Comparison of ENCODE assay signal across 17 cellular contexts in the genomic region with DNA sequence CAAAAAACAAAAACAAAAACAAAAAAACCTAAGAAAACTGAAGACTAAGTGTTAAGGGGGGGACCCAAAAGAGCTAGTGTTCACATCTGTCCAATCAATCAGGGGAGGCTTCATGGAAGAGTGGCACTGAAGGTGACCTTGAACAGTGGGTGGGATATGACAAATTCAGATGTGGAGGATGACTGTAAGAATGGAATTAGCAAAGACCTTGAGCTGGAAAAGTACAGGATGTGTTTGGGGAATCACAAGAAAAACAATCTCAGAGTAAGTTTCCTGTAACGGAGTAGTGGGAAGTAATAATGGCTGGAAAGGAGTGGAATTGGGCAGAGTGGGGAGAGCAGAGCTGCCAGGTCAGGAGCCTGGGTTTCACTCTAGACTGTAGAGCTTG. TPM values are rescaled to one million over a fixed set of nuclear protein-coding genes. Genes with fewer than 3 reads are reported as not detected.
A peak's percentile ranks its signal among the peaks of the same experiment; 100 is the strongest.
DNase-seq lines count a peak whose midpoint lies in the region; ATAC-seq and TF ChIP-seq lines count a peak whose summit lies in the region.
"Had no signal": no experiment of that assay in that cellular context is flagged by ENCODE, and none has a peak within 500 bp of the region (broad histone marks: within the 10 kb centered on the region; RNA-seq: fewer than 3 reads in every experiment).

No MANE protein-coding gene starts in this region.

- H2AFZ ChIP-seq in ACC112 (ENCODE audit: low read length, unreplicated experiment) (no peak overlapping the region), osteoblast (ENCODE audit: low read length) (peak overlapping the region; percentile 49)

- peaks cover 64% of the 10 kb centered on the region for H3K4me1 Mint-ChIP-seq in dendritic cell treated with granulocyte-macrophage colony-stimulating factor and Interleukin-4, amounts not matched to agents 40 ng/mL and 50 ng/mL, for 4 days (ENCODE audit: low read depth)

- H3K27ac ChIP-seq in ACC112 (ENCODE audit: low read depth, low read length) (peak overlapping the region; percentile 100), osteoblast (ENCODE audit: low read depth, low read length) (peak overlapping the region; percentile 89)

- DNase-seq in LHCN-M2 (ENCODE audit: low read depth) (peak; percentile 63), osteoblast (ENCODE audit: insufficient read length, low spot score, missing footprints) (peak; percentile 65), HUDEP-2 (lab: John Stamatoyannopoulos, UW; ENCODE audit: unreplicated experiment in 76 of 76) (no peak), NCI-H2081 (lab: John Stamatoyannopoulos, UW) (no peak)
- DNase-seq: activated T-cell treated with anti-CD3 and anti-CD28 coated beads, Interleukin-2, amount 50 U/mL, for 4 hours; AML-193; DMS79; effector memory CD8-positive, alpha-beta T cell; glutamatergic neuron; NK-92 treated with Interleukin-12 subunit alpha and Interleukin-12 subunit beta, amount 100 ng/mL, for 24 hours; occipital lobe; SK-N-SH had no signal

- peaks cover 4% of the 10 kb centered on the region for H3K27me3 Mint-ChIP-seq in dendritic cell treated with granulocyte-macrophage colony-stimulating factor and Interleukin-4, amounts not matched to agents 40 ng/mL and 50 ng/mL, for 4 days
- H3K27me3 Mint-ChIP-seq: effector memory CD8-positive, alpha-beta T cell had no signal

- peaks cover 11% of the 10 kb centered on the region for H4K20me1 ChIP-seq in osteoblast (ENCODE audit: insufficient read depth, low read length)

- H3K27ac Mint-ChIP-seq in dendritic cell treated with granulocyte-macrophage colony-stimulating factor and Interleukin-4, amounts not matched to agents 40 ng/mL and 50 ng/mL, for 4 days = peak overlapping the region; percentile 38
- H3K27ac Mint-ChIP-seq: effector memory CD8-positive, alpha-beta T cell had no signal

- H3K27me3 ChIP-seq in ACC112 (ENCODE audit: insufficient read depth, low read length) = no peaks in the 10 kb centered on the region
- H3K27me3 ChIP-seq in osteoblast (ENCODE audit: insufficient read depth, low read length) = no peaks in the 10 kb centered on the region

- H3K36me3 Mint-ChIP-seq in dendritic cell treated with granulocyte-macrophage colony-stimulating factor and Interleukin-4, amounts not matched to agents 40 ng/mL and 50 ng/mL, for 4 days (ENCODE audit: low read depth) = peaks cover 21% of the 10 kb centered on the region

- peaks cover 13% of the 10 kb centered on the region; the same call in 1 of the 2 replicates for H3K36me3 ChIP-seq in ACC112 (ENCODE audit: insufficient read depth, low read length)
- peaks cover 6% of the 10 kb centered on the region for H3K36me3 ChIP-seq in osteoblast (ENCODE audit: insufficient read depth, low read length)

- intact Hi-C loops in dendritic cell treated with granulocyte-macrophage colony-stimulating factor and Interleukin-4, amounts not matched to agents 40 ng/mL and 50 ng/mL, for 4 days (cut with micrococcal nuclease) = no loop called here

- peaks cover 15% of the 10 kb centered on the region for H3K79me2 ChIP-seq in ACC112 (ENCODE audit: control insufficient read depth, insufficient read depth, low read length, unreplicated experiment)
- peaks cover 14% of the 10 kb centered on the region for H3K79me2 ChIP-seq in osteoblast (ENCODE audit: insufficient read depth, low read length)

- no peak overlapping the region for H3K4me3 ChIP-seq in ACC112 (ENCODE audit: low read depth, low read length)
- no peak overlapping the region for H3K4me3 ChIP-seq in osteoblast (ENCODE audit: insufficient read depth, low read length)

- no peak for TF ChIP-seq CTCF in osteoblast (IDR thresholded peaks at IDR 0.05; ENCODE audit: extremely low read depth, low read depth, low read length)

- H3K4me1 ChIP-seq in ACC112 (ENCODE audit: control insufficient read depth, insufficient read depth, low read length, unreplicated experiment) = peaks cover 46% of the 10 kb centered on the region
- peaks cover 38% of the 10 kb centered on the region for H3K4me1 ChIP-seq in osteoblast (ENCODE audit: insufficient read depth, low read length)

- no peak overlapping the region for H3K4me3 Mint-ChIP-seq in dendritic cell treated with granulocyte-macrophage colony-stimulating factor and Interleukin-4, amounts not matched to agents 40 ng/mL and 50 ng/mL, for 4 days
- H3K4me3 Mint-ChIP-seq: activated T-cell treated with anti-CD3 and anti-CD28 coated beads, Interleukin-2, amount 50 U/mL, for 4 hours; effector memory CD8-positive, alpha-beta T cell; WTC11 had no signal

- no peaks in the 10 kb centered on the region for H3K9me3 ChIP-seq in osteoblast (ENCODE audit: low read depth, low read length)
- H3K9me3 ChIP-seq: SK-N-SH had no signal

- no peak overlapping the region for H3K4me2 ChIP-seq in osteoblast (ENCODE audit: insufficient read depth, low read length)
- H3K4me2 ChIP-seq: SK-N-SH had no signal

- H3K9me3 Mint-ChIP-seq in dendritic cell treated with granulocyte-macrophage colony-stimulating factor and Interleukin-4, amounts not matched to agents 40 ng/mL and 50 ng/mL, for 4 days = no peaks in the 10 kb centered on the region
- H3K9me3 Mint-ChIP-seq: activated T-cell treated with anti-CD3 and anti-CD28 coated beads, Interleukin-2, amount 50 U/mL, for 4 hours; effector memory CD8-positive, alpha-beta T cell; WTC11 had no signal

- ATAC-seq in GM21367 (IDR thresholded peaks at IDR 0.05; ENCODE audit: unreplicated experiment) (no peak), HG02763 (IDR thresholded peaks at IDR 0.05; ENCODE audit: unreplicated experiment) (no peak)
- ATAC-seq: activated T-cell treated with anti-CD3 and anti-CD28 coated beads, Interleukin-2, amount 50 U/mL, for 4 hours; effector memory CD8-positive, alpha-beta T cell; WTC11 had no signal

RNA-seq across cellular contexts. Expression of gene IER3, which starts 2.9 kb away (rescaled TPM):
- total RNA-seq in LHCN-M2 (2014; rRNA removed) = 51.0 and 65.9 TPM in 2 replicates
- polyA plus RNA-seq in LHCN-M2 (2012) = 103 TPM
- total RNA-seq in osteoblast = 29.5 and 54.6 TPM in 2 replicates

RNA-seq across cellular contexts. Expression of gene FLOT1, which starts 4.8 kb away (rescaled TPM):
- total RNA-seq in LHCN-M2 (2014; rRNA removed) (207 and 208 TPM in 2 replicates), osteoblast (101 and 114 TPM in 2 replicates)
- 262 TPM for polyA plus RNA-seq in LHCN-M2 (2012)

RNA-seq across cellular contexts. Expression of gene TUBB, which starts 27.1 kb away (rescaled TPM):
- total RNA-seq in LHCN-M2 (2014; rRNA removed) (1,379 and 1,474 TPM in 2 replicates), osteoblast (509 and 605 TPM in 2 replicates)
- 2,090 TPM for polyA plus RNA-seq in LHCN-M2 (2012)

RNA-seq across cellular contexts. Expression of gene MDC1, which starts 30.2 kb away (rescaled TPM):
- 12.4 and 16.3 TPM in 2 replicates for total RNA-seq in LHCN-M2 (2014; rRNA removed)
- 20.5 TPM for polyA plus RNA-seq in LHCN-M2 (2012)
- 5.1 and 5.3 TPM in 2 replicates for total RNA-seq in osteoblast

RNA-seq across cellular contexts. Expression of gene NRM, which starts 56.5 kb away (rescaled TPM):
- 19.9 and 27.6 TPM in 2 replicates for total RNA-seq in LHCN-M2 (2014; rRNA removed)
- 44.8 TPM for polyA plus RNA-seq in LHCN-M2 (2012)
- total RNA-seq in osteoblast = 2.9 and 3.3 TPM in 2 replicates

Comparison
In these comparisons a context has a peak if more than half of its experiments do, and no peak if none do; other contexts are left out.
1. DNase-seq: peak in LHCN-M2 (single experiment) and osteoblast (single experiment); none in HUDEP-2 (0 of 76) and NCI-H2081 (0 of 2).